In the genomic region with DNA sequence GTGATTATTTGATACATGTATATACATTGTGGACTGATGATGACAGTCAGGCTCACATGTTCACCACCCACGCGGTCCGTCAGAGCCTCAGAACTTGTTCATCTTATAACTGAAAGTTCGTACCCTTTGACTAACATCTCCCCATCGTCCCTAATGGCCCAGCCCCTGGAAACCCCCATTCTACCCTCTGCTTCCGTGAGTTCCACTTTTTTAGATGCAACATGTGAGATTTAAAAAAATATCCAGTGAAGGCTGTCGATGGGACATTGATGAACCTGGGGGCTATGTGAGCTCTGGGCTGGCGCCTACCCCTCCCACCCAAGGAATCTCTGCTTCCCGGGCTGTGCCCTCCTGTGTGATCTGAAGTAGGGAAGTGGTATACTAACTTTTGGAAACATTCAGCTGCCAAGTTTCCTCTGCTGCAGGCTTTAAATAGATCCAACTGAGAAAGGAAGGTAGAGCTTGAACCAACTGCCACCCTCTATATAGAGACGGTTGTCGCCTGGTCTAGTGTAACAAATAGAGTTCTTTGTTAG, we compare ENCODE assay signal across 9 cellular contexts.
DNase-seq lines count a peak whose midpoint lies in the region; ATAC-seq and TF ChIP-seq lines count a peak whose summit lies in the region.
"Had no signal": no experiment of that assay in that cellular context is flagged by ENCODE, and none has a peak within 500 bp of the region (broad histone marks: within the 10 kb centered on the region; RNA-seq: fewer than 3 reads in every experiment).

No MANE protein-coding gene starts in this region.

- H3K27ac ChIP-seq in transverse colon: no peak overlapping the region
- H3K27ac ChIP-seq in brain microvascular endothelial cell: no peak overlapping the region

- intact Hi-C loops in dendritic cell treated with granulocyte-macrophage colony-stimulating factor and Interleukin-4, amounts not matched to agents 40 ng/mL and 50 ng/mL, for 4 days (cut with micrococcal nuclease): loop anchor here (2.0 to 5.0 kb wide), 2 partner anchors 14 to 50 kb away; no protein-coding TSS in a partner anchor
- intact Hi-C loops in transverse colon (cut with DNase I; ENCODE audit: low total_unique reads): no loop called here

- ATAC-seq in GM18498 (IDR thresholded peaks at IDR 0.05; ENCODE audit: unreplicated experiment) (peak; percentile 66), HG02642 (IDR thresholded peaks at IDR 0.05; ENCODE audit: poor library complexity, unreplicated experiment) (peak; percentile 62)
- peak; percentile 83 for ATAC-seq in stimulated activated memory B cell treated with anti-CD40 and anti-IgM and Interleukin-4, amounts not matched to agents 10 μg/mL and 1 μg/mL and 100 μg/mL, for 72 hours

- H3K36me3 ChIP-seq in transverse colon: no peaks in the 10 kb centered on the region
- no peaks in the 10 kb centered on the region for H3K36me3 ChIP-seq in brain microvascular endothelial cell (replicated peaks)
- H3K36me3 ChIP-seq: pancreas had no signal

- no peaks in the 10 kb centered on the region for H3K27me3 Mint-ChIP-seq in T-helper 1 cell treated with Interleukin-12 subunit alpha and Interleukin-12 subunit beta and Interleukin-4 antibody, amounts not matched to agents 30 μg/mL and 1 μg/mL, for 36 hours (ENCODE audit: low read depth)
- no peaks in the 10 kb centered on the region for H3K27me3 Mint-ChIP-seq in dendritic cell treated with granulocyte-macrophage colony-stimulating factor and Interleukin-4, amounts not matched to agents 40 ng/mL and 50 ng/mL, for 4 days
- H3K27me3 Mint-ChIP-seq in stimulated activated memory B cell treated with anti-CD40 and anti-IgM and Interleukin-4, amounts not matched to agents 10 μg/mL and 1 μg/mL and 100 μg/mL, for 72 hours: no peaks in the 10 kb centered on the region

- WGBS in transverse colon (ENCODE audit: low coverage in 1 of 2), 2 donors: 52 to 60% methylated on average over 10 to 11 of the region's 11 CpGs

- H3K4me3 ChIP-seq in transverse colon (no peak overlapping the region), brain microvascular endothelial cell (ENCODE audit: low read depth, low read length) (no peak overlapping the region)
- H3K4me3 ChIP-seq: pancreas had no signal

- peak overlapping the region; percentile 64 for H3K4me3 Mint-ChIP-seq in T-helper 1 cell treated with Interleukin-12 subunit alpha and Interleukin-12 subunit beta and Interleukin-4 antibody, amounts not matched to agents 30 μg/mL and 1 μg/mL, for 36 hours
- H3K4me3 Mint-ChIP-seq in dendritic cell treated with granulocyte-macrophage colony-stimulating factor and Interleukin-4, amounts not matched to agents 40 ng/mL and 50 ng/mL, for 4 days: peak overlapping the region; percentile 30
- H3K4me3 Mint-ChIP-seq in stimulated activated memory B cell treated with anti-CD40 and anti-IgM and Interleukin-4, amounts not matched to agents 10 μg/mL and 1 μg/mL and 100 μg/mL, for 72 hours: peak overlapping the region; percentile 77

- no peak for TF ChIP-seq POLR2A in transverse colon (IDR thresholded peaks at IDR 0.05)

- H3K36me3 Mint-ChIP-seq in T-helper 1 cell treated with Interleukin-12 subunit alpha and Interleukin-12 subunit beta and Interleukin-4 antibody, amounts not matched to agents 30 μg/mL and 1 μg/mL, for 36 hours (ENCODE audit: low read depth): peaks cover 5% of the 10 kb centered on the region
- no peaks in the 10 kb centered on the region for H3K36me3 Mint-ChIP-seq in dendritic cell treated with granulocyte-macrophage colony-stimulating factor and Interleukin-4, amounts not matched to agents 40 ng/mL and 50 ng/mL, for 4 days (ENCODE audit: low read depth)
- no peaks in the 10 kb centered on the region for H3K36me3 Mint-ChIP-seq in stimulated activated memory B cell treated with anti-CD40 and anti-IgM and Interleukin-4, amounts not matched to agents 10 μg/mL and 1 μg/mL and 100 μg/mL, for 72 hours

- no peaks in the 10 kb centered on the region for H3K9me3 ChIP-seq in transverse colon
- H3K9me3 ChIP-seq: pancreas had no signal

- H3K4me1 Mint-ChIP-seq in T-helper 1 cell treated with Interleukin-12 subunit alpha and Interleukin-12 subunit beta and Interleukin-4 antibody, amounts not matched to agents 30 μg/mL and 1 μg/mL, for 36 hours (ENCODE audit: low read depth): peaks cover 40% of the 10 kb centered on the region
- H3K4me1 Mint-ChIP-seq in dendritic cell treated with granulocyte-macrophage colony-stimulating factor and Interleukin-4, amounts not matched to agents 40 ng/mL and 50 ng/mL, for 4 days (ENCODE audit: low read depth): peaks cover 77% of the 10 kb centered on the region
- peaks cover 76% of the 10 kb centered on the region for H3K4me1 Mint-ChIP-seq in stimulated activated memory B cell treated with anti-CD40 and anti-IgM and Interleukin-4, amounts not matched to agents 10 μg/mL and 1 μg/mL and 100 μg/mL, for 72 hours

- no peak for DNase-seq in transverse colon
- no peak for DNase-seq in NCI-H524 (lab: John Stamatoyannopoulos, UW)
- no peak for DNase-seq in brain microvascular endothelial cell
- DNase-seq: pancreas had no signal

- H3K27me3 ChIP-seq in transverse colon: no peaks in the 10 kb centered on the region
- no peaks in the 10 kb centered on the region for H3K27me3 ChIP-seq in brain microvascular endothelial cell (replicated peaks)
- H3K27me3 ChIP-seq: pancreas had no signal

- in situ Hi-C loops in transverse colon (cut with MboI; ENCODE audit: low pct_ligation_motif_present in 1 of 4, low pct_unique_long_range_greater_than_20kb in 1 of 4, low sequenced_read_pairs in 3 of 4) (no loop called here), brain microvascular endothelial cell (cut with HindIII; ENCODE audit: low pct_ligation_motif_present, low sequenced_read_pairs) (no loop called here)

- H3K4me1 ChIP-seq in transverse colon: peaks cover 11 to 51% (median 22%) of the 10 kb centered on the region in 4 donors

- TF ChIP-seq CTCF in transverse colon (IDR thresholded peaks at IDR 0.05) (no peak), brain microvascular endothelial cell (IDR thresholded peaks at IDR 0.05; ENCODE audit: low read depth, low read length, missing control alignments) (no peak)

- no peak for TF ChIP-seq EP300 in transverse colon (IDR thresholded peaks at IDR 0.05; ENCODE audit: low read depth)

- no peaks in the 10 kb centered on the region for H3K9me3 Mint-ChIP-seq in T-helper 1 cell treated with Interleukin-12 subunit alpha and Interleukin-12 subunit beta and Interleukin-4 antibody, amounts not matched to agents 30 μg/mL and 1 μg/mL, for 36 hours
- H3K9me3 Mint-ChIP-seq in dendritic cell treated with granulocyte-macrophage colony-stimulating factor and Interleukin-4, amounts not matched to agents 40 ng/mL and 50 ng/mL, for 4 days: no peaks in the 10 kb centered on the region
- H3K9me3 Mint-ChIP-seq in stimulated activated memory B cell treated with anti-CD40 and anti-IgM and Interleukin-4, amounts not matched to agents 10 μg/mL and 1 μg/mL and 100 μg/mL, for 72 hours: no peaks in the 10 kb centered on the region

- peak overlapping the region; percentile 92 for H3K27ac Mint-ChIP-seq in T-helper 1 cell treated with Interleukin-12 subunit alpha and Interleukin-12 subunit beta and Interleukin-4 antibody, amounts not matched to agents 30 μg/mL and 1 μg/mL, for 36 hours
- H3K27ac Mint-ChIP-seq in dendritic cell treated with granulocyte-macrophage colony-stimulating factor and Interleukin-4, amounts not matched to agents 40 ng/mL and 50 ng/mL, for 4 days: peak overlapping the region; percentile 81
- H3K27ac Mint-ChIP-seq in stimulated activated memory B cell treated with anti-CD40 and anti-IgM and Interleukin-4, amounts not matched to agents 10 μg/mL and 1 μg/mL and 100 μg/mL, for 72 hours: peak overlapping the region; percentile 96
